25 cellular contexts compared by ENCODE assay signal in genomic region chr20:2293971-2294370, GRCh38. TPM values are rescaled to one million over a fixed set of nuclear protein-coding genes. Genes with fewer than 3 reads are reported as not detected.
"Had no signal": no experiment of that assay in that cellular context is flagged by ENCODE, and none has a peak within 500 bp of the region (broad histone marks: within the 10 kb centered on the region; RNA-seq: fewer than 3 reads in every experiment).

No MANE protein-coding gene starts in this region.

- H3K9me3 ChIP-seq: heart left ventricle, pancreas, suprapubic skin, thyroid gland, upper lobe of left lung, uterus had no signal

- FAIRE-seq: endometrium, frontal cortex, pancreas had no signal

- H3K4me3 Mint-ChIP-seq: natural killer cell; neural crest cell; stimulated activated effector memory CD8-positive, alpha-beta T cell treated with anti-CD3 and anti-CD28 coated beads, Interleukin-12 subunit alpha, Interleukin-12 subunit beta, amount 100 ng/mL, for 72 hours had no signal

- H3K27ac ChIP-seq: pancreas, suprapubic skin, thyroid gland, uterus had no signal

- H3K4me3 ChIP-seq: heart left ventricle, pancreas, suprapubic skin, thyroid gland, upper lobe of left lung, uterus had no signal

- H3K36me3 Mint-ChIP-seq: natural killer cell; stimulated activated effector memory CD8-positive, alpha-beta T cell treated with anti-CD3 and anti-CD28 coated beads, Interleukin-12 subunit alpha, Interleukin-12 subunit beta, amount 100 ng/mL, for 72 hours had no signal

- H3K36me3 ChIP-seq: heart left ventricle, pancreas, suprapubic skin, thyroid gland, upper lobe of left lung, uterus had no signal

- H3K9me3 Mint-ChIP-seq: natural killer cell; neural crest cell; stimulated activated effector memory CD8-positive, alpha-beta T cell treated with anti-CD3 and anti-CD28 coated beads, Interleukin-12 subunit alpha, Interleukin-12 subunit beta, amount 100 ng/mL, for 72 hours had no signal

- H3K4me1 Mint-ChIP-seq: natural killer cell had no signal

- ATAC-seq: esophagus mucosa; heart left ventricle; natural killer cell; pancreas; right cardiac atrium; stimulated activated effector memory CD8-positive, alpha-beta T cell treated with anti-CD3 and anti-CD28 coated beads, Interleukin-12 subunit alpha, Interleukin-12 subunit beta, amount 100 ng/mL, for 72 hours; stimulated activated naive CD8-positive, alpha-beta T cell treated with anti-CD3 and anti-CD28 coated beads, Interleukin-15, Interleukin-2, amounts not matched to agents 100 U/mL and 50 U/mL, for 24 hours had no signal

- H3K27me3 ChIP-seq: pancreas, suprapubic skin, thyroid gland, upper lobe of left lung, uterus had no signal

- H3K27ac Mint-ChIP-seq: natural killer cell; progenitor cell of endocrine pancreas; stimulated activated effector memory CD8-positive, alpha-beta T cell treated with anti-CD3 and anti-CD28 coated beads, Interleukin-12 subunit alpha, Interleukin-12 subunit beta, amount 100 ng/mL, for 72 hours had no signal

- H3K4me1 ChIP-seq: uterus had no signal

- DNase-seq: effector memory CD4-positive, alpha-beta T cell; heart left ventricle; hippocampal formation; kidney glomerular epithelial cell; mammary epithelial cell; natural killer cell; occipital lobe; pancreas; right cardiac atrium; stimulated activated CD4-positive, alpha-beta T cell treated with anti-CD3 and anti-CD28 coated beads, Interleukin-4, amount 100 ng/mL, for 1 hour; stimulated activated CD8-positive, alpha-beta memory T cell treated with anti-CD3 and anti-CD28 coated beads, Interleukin-4, amount 100 ng/mL, for 48 hours; stimulated activated naive CD8-positive, alpha-beta T cell treated with anti-CD3 and anti-CD28 coated beads, Interleukin-15, Interleukin-2, amounts not matched to agents 100 U/mL and 50 U/mL, for 24 hours; thyroid gland; upper lobe of left lung; uterus had no signal

RNA-seq across cellular contexts. Expression of gene TGM3, which starts 1.8 kb away (rescaled TPM):
- total RNA-seq: frontal cortex, glomerular endothelial cell, heart left ventricle, mammary epithelial cell, myocyte, natural killer cell, right cardiac atrium, thyroid gland had no signal
- polyA plus RNA-seq: fibroblast of lung, mammary epithelial cell had no signal
